In genomic region chr1:206953626-206954025, GRCh38 we compare ENCODE assay signal across 30 cellular contexts. TPM values are rescaled to one million over a fixed set of nuclear protein-coding genes. Genes with fewer than 3 reads are reported as not detected.
DNase-seq lines count a peak whose midpoint lies in the region; ATAC-seq and TF ChIP-seq lines count a peak whose summit lies in the region.
"Had no signal": no experiment of that assay in that cellular context is flagged by ENCODE, and none has a peak within 500 bp of the region (broad histone marks: within the 10 kb centered on the region; RNA-seq: fewer than 3 reads in every experiment).

No MANE protein-coding gene starts in this region.

- H3K27me3 ChIP-seq in PC-9 (ENCODE audit: insufficient read depth, low read depth), result no peaks in the 10 kb centered on the region
- H3K27me3 ChIP-seq in esophagus squamous epithelium, result no peaks in the 10 kb centered on the region
- H3K27me3 ChIP-seq: gastrocnemius medialis, ovary, SJSA1 had no signal

- H3K36me3 Mint-ChIP-seq in Calu3 (ENCODE audit: insufficient read depth, unreplicated experiment) (peaks cover 16% of the 10 kb centered on the region), progenitor cell of endocrine pancreas (ENCODE audit: insufficient read depth) (no peaks in the 10 kb centered on the region)

- no peak for ATAC-seq in GM18873 (IDR thresholded peaks at IDR 0.05; ENCODE audit: low FRiP score, unreplicated experiment)
- ATAC-seq in GM18868 (IDR thresholded peaks at IDR 0.05; ENCODE audit: unreplicated experiment), result no peak
- ATAC-seq: activated CD4-positive, CD25-positive, alpha-beta regulatory T cell treated with anti-CD3 and anti-CD28 coated beads, Interleukin-2, amount 50 U/mL, for 24 hours; gastrocnemius medialis; HCT116; T-cell had no signal

- TF ChIP-seq CTCF in Calu3 (IDR thresholded peaks at IDR 0.05; ENCODE audit: unreplicated experiment) (no peak), PC-9 (conservative IDR thresholded peaks at IDR 0.05) (no peak), esophagus squamous epithelium (IDR thresholded peaks at IDR 0.05) (no peak), progenitor cell of endocrine pancreas (IDR thresholded peaks at IDR 0.05; ENCODE audit: unreplicated experiment) (no peak)

- no peaks in the 10 kb centered on the region for H3K9me2 ChIP-seq in PC-9 (ENCODE audit: insufficient read depth)

- no peaks in the 10 kb centered on the region for H3K9me3 ChIP-seq in PC-9 (ENCODE audit: insufficient read depth, low read depth)
- no peaks in the 10 kb centered on the region for H3K9me3 ChIP-seq in esophagus squamous epithelium
- H3K9me3 ChIP-seq: gastrocnemius medialis, ovary, SJSA1 had no signal

- no peaks in the 10 kb centered on the region for H3F3A ChIP-seq in PC-9 (ENCODE audit: insufficient read depth, low read depth)

- intact Hi-C loops in Calu3 (cut with micrococcal nuclease; ENCODE audit: unreplicated experiment), result loop anchor here (5.0 kb wide), 1 partner anchor 54 kb away; no protein-coding TSS in a partner anchor
- intact Hi-C loops in PC-9 (cut with micrococcal nuclease; ENCODE audit: unreplicated experiment), result no loop called here
- intact Hi-C loops in esophagus squamous epithelium (cut with DNase I), result no loop called here

- 90% methylated on average over 2 of the region's 2 CpGs; no CpG with 5 or more reads in 1 of the 2 donors for WGBS in esophagus squamous epithelium, 2 donors

- no peaks in the 10 kb centered on the region for H3K36me3 ChIP-seq in PC-9 (ENCODE audit: low read depth)
- no peaks in the 10 kb centered on the region for H3K36me3 ChIP-seq in esophagus squamous epithelium
- H3K36me3 ChIP-seq: gastrocnemius medialis, ovary, SJSA1 had no signal

- H3K4me3 Mint-ChIP-seq in Calu3 (ENCODE audit: low read depth, unreplicated experiment), result peak overlapping the region; percentile 20
- H3K4me3 Mint-ChIP-seq in progenitor cell of endocrine pancreas (ENCODE audit: low read depth), result no peak overlapping the region
- H3K4me3 Mint-ChIP-seq: activated naive CD4-positive, alpha-beta T cell treated with anti-CD3 and anti-CD28 coated beads for 36 hours; activated T-helper 1 cell treated with anti-CD3 and anti-CD28 coated beads, Interleukin-12 subunit alpha, Interleukin-12 subunit beta, Interleukin-2, Interleukin-4 antibody, amounts not matched to agents 30 ng/mL and 10 ng/mL and 1 ng/mL, durations not matched to agents 14 hours and 24 hours and 36 hours; central memory CD8-positive, alpha-beta T cell; T-cell had no signal

- no peak for TF ChIP-seq POLR2A in esophagus squamous epithelium (IDR thresholded peaks at IDR 0.05)

- H3K4me1 ChIP-seq in PC-9 (replicated peaks; ENCODE audit: insufficient read depth) (peaks cover 30% of the 10 kb centered on the region), esophagus squamous epithelium (peaks cover 30 to 52% (median 39%) of the 10 kb centered on the region in 3 donors)
- H3K4me1 ChIP-seq: gastrocnemius medialis had no signal

- POLR2A ChIA-PET in PC-9 (lab: Charles Lee; ENCODE audit: unreplicated experiment), result interaction anchor here (1.0 kb wide), 1 partner anchor 79 kb away, joined by 18 read pairs; the partner anchor contains the start of gene C1orf116

- H3K27ac Mint-ChIP-seq in Calu3 (ENCODE audit: unreplicated experiment), result peak overlapping the region; percentile 70
- H3K27ac Mint-ChIP-seq in progenitor cell of endocrine pancreas, result peak overlapping the region; percentile 15
- H3K27ac Mint-ChIP-seq: activated naive CD4-positive, alpha-beta T cell treated with anti-CD3 and anti-CD28 coated beads for 36 hours; activated T-helper 1 cell treated with anti-CD3 and anti-CD28 coated beads, Interleukin-12 subunit alpha, Interleukin-12 subunit beta, Interleukin-2, Interleukin-4 antibody, amounts not matched to agents 30 ng/mL and 10 ng/mL and 1 ng/mL, durations not matched to agents 14 hours and 24 hours and 36 hours; T-cell had no signal

- no peaks in the 10 kb centered on the region for H3K79me2 ChIP-seq in PC-9 (ENCODE audit: low read depth)

- H2AFZ ChIP-seq in PC-9, result no peak overlapping the region

- CTCF ChIA-PET in Calu3 (lab: Charles Lee) (interaction anchor here (1.0 to 3.3 kb wide), 5 partner anchors 11 to 29 kb away, joined by 3 to 22 read pairs (median 8); no protein-coding TSS in a partner anchor), PC-9 (lab: Charles Lee) (interaction anchor here (0.6 kb wide), 1 partner anchor 228 kb away, joined by 5 read pairs; no protein-coding TSS in a partner anchor)

- H3K9me3 Mint-ChIP-seq in Calu3 (ENCODE audit: low read depth, unreplicated experiment) (no peaks in the 10 kb centered on the region), progenitor cell of endocrine pancreas (ENCODE audit: low read depth) (peaks cover 5% of the 10 kb centered on the region)
- H3K9me3 Mint-ChIP-seq: activated T-helper 1 cell treated with anti-CD3 and anti-CD28 coated beads, Interleukin-12 subunit alpha, Interleukin-12 subunit beta, Interleukin-2, Interleukin-4 antibody, amounts not matched to agents 30 ng/mL and 10 ng/mL and 1 ng/mL, durations not matched to agents 14 hours and 24 hours and 36 hours; central memory CD8-positive, alpha-beta T cell had no signal

- H3K4me3 ChIP-seq in PC-9 (no peak overlapping the region), esophagus squamous epithelium (no peak overlapping the region)
- H3K4me3 ChIP-seq: gastrocnemius medialis, ovary, SJSA1, smooth muscle cell had no signal

- DNase-seq in Calu3 (no peak), PC-9 (peak in 1 of 2 experiments; percentile 78), esophagus squamous epithelium (lab: John Stamatoyannopoulos, UW) (no peak), progenitor cell of endocrine pancreas (ENCODE audit: low spot score, unreplicated experiment) (no peak)
- DNase-seq in activated naive CD4-positive, alpha-beta T cell (lab: John Stamatoyannopoulos, UW), result no peak
- DNase-seq: activated CD4-positive, alpha-beta T cell treated with anti-CD3 and anti-CD28 coated beads, Interleukin-2, amount 50 U/mL, for 48 hours; activated CD8-positive, alpha-beta memory T cell treated with anti-CD3 and anti-CD28 coated beads, Interleukin-2, amount 50 U/mL, for 4 hours; activated naive CD4-positive, alpha-beta T cell treated with anti-CD3 and anti-CD28 coated beads for 36 hours; gastrocnemius medialis; NCI-H1048; NCI-H1694; NCI-H446 treated with DMSO at 0.1 percent for 48 hours; NCI-H774; ovary; stimulated activated naive CD4-positive, alpha-beta T cell treated with Interleukin-2 at 50 U/mL for 16 hours; T-cell had no signal

- H3K27me3 Mint-ChIP-seq in Calu3 (ENCODE audit: unreplicated experiment) (no peaks in the 10 kb centered on the region), progenitor cell of endocrine pancreas (no peaks in the 10 kb centered on the region)
- H3K27me3 Mint-ChIP-seq: central memory CD8-positive, alpha-beta T cell; T-cell had no signal

- H3K27ac ChIP-seq in PC-9 (peak overlapping the region; percentile 64), esophagus squamous epithelium (peak overlapping the region; percentile 71 to 88 (median 84))
- H3K27ac ChIP-seq: gastrocnemius medialis, ovary, SJSA1 had no signal

- H3K4me2 ChIP-seq in PC-9, result peak overlapping the region; percentile 56
- H3K4me2 ChIP-seq: smooth muscle cell had no signal

- H3K4me1 Mint-ChIP-seq in Calu3 (ENCODE audit: low read depth, unreplicated experiment), result peaks cover 78% of the 10 kb centered on the region
- H3K4me1 Mint-ChIP-seq in progenitor cell of endocrine pancreas (ENCODE audit: low read depth), result peaks cover 45% of the 10 kb centered on the region
- H3K4me1 Mint-ChIP-seq: central memory CD8-positive, alpha-beta T cell had no signal

- H4K20me1 ChIP-seq in PC-9 (ENCODE audit: insufficient read depth), result no peaks in the 10 kb centered on the region

- no TSS peak for BruUV-seq in Calu3 (replicated peaks; lab: Mats Ljungman, UMichigan)
- BruUV-seq in PC-9 (replicated peaks; lab: Mats Ljungman, UMichigan), result no TSS peak

RNA-seq across cellular contexts. Expression of gene PIGR, which starts 7.4 kb away (rescaled TPM):
- total RNA-seq in Calu3 (2022) (250 and 367 TPM in 2 replicates), PC-9 (2021) (0.10 TPM in 1 of 2 replicates, not detected in the other), esophagus squamous epithelium (100 to 1,000 TPM in 1 of 4 donors, 1 to 10 TPM in 1, under 1 TPM in 1, not detected in 1; 0.99 to 144 (median 1.1) TPM), progenitor cell of endocrine pancreas (not detected in 2 replicates)
- total RNA-seq: activated T-helper 1 cell treated with anti-CD3 and anti-CD28 coated beads, Interleukin-12 subunit alpha, Interleukin-12 subunit beta, Interleukin-2, Interleukin-4 antibody, amounts not matched to agents 30 ng/mL and 10 ng/mL and 1 ng/mL, durations not matched to agents 14 hours and 24 hours and 36 hours; dermis microvascular lymphatic vessel endothelial cell; fibroblast of lung; LHCN-M2; lung microvascular endothelial cell; RPMI7951; SJSA1; smooth muscle cell had no signal

RNA-seq across cellular contexts. Expression of gene FCAMR, which starts 16.6 kb away (rescaled TPM):
- total RNA-seq in Calu3 (2022), result not detected in 2 replicates
- not detected in 2 replicates for total RNA-seq in PC-9 (2021)
- not detected for total RNA-seq in esophagus squamous epithelium
- total RNA-seq in progenitor cell of endocrine pancreas, result not detected in 2 replicates
- total RNA-seq: activated naive CD4-positive, alpha-beta T cell treated with anti-CD3 and anti-CD28 coated beads for 36 hours; activated T-helper 1 cell treated with anti-CD3 and anti-CD28 coated beads, Interleukin-12 subunit alpha, Interleukin-12 subunit beta, Interleukin-2, Interleukin-4 antibody, amounts not matched to agents 30 ng/mL and 10 ng/mL and 1 ng/mL, durations not matched to agents 14 hours and 24 hours and 36 hours; dermis microvascular lymphatic vessel endothelial cell; fibroblast of lung; gastrocnemius medialis; LHCN-M2; lung microvascular endothelial cell; ovary; RPMI7951; SJSA1; smooth muscle cell; T-cell had no signal

RNA-seq across cellular contexts. Expression of gene FCMR, which starts 31.9 kb away (rescaled TPM):
- total RNA-seq in Calu3 (2022) (0.86 and 1.1 TPM in 2 replicates), PC-9 (2021) (0.63 and 1.2 TPM in 2 replicates), esophagus squamous epithelium (1 to 10 TPM in 1 of 4 donors, under 1 TPM in 2, not detected in 1; 0.88 to 4.2 (median 1.00) TPM), progenitor cell of endocrine pancreas (not detected in 2 replicates)
- total RNA-seq: dermis microvascular lymphatic vessel endothelial cell, LHCN-M2, lung microvascular endothelial cell, smooth muscle cell had no signal

RNA-seq across cellular contexts. Expression of gene IL24, which starts 56.4 kb away (rescaled TPM):
- total RNA-seq in Calu3 (2022), result not detected in 2 replicates
- total RNA-seq in PC-9 (2021), result not detected in 2 replicates
- not detected for total RNA-seq in esophagus squamous epithelium
- not detected in 2 replicates for total RNA-seq in progenitor cell of endocrine pancreas
- total RNA-seq: dermis microvascular lymphatic vessel endothelial cell, gastrocnemius medialis, lung microvascular endothelial cell, mucosa of gallbladder had no signal
